Comparison of ENCODE assay signal across 1 cellular context in the genomic region with DNA sequence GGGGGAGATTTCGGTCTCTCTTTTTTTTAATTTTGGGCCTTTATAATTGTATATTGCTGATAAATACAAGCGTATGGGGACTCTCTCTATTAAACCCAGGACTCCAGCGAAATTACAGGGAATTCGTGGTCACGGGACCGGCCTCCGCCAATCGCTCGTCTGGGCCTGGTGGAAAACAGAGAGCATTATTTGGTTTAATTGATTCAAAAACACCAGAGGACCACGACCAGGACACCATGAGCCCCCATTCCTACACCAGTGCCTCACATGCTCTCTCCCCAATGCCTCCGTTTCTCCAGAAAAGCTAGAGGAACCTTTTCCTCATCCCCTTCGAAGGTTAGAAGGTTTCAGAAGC.
TF ChIP-seq lines count a peak whose summit lies in the region.

A gene (minus strand): TSS at position 88 of the 355 bp plus-strand sequence. CDS start 198 bp downstream, outside the sequence.

TF ChIP-seq in GM12878, 131 proteins besides CTCF, POLR2A, EP300 and RAD21 (continued from another document):
- TF ChIP-seq, protein P1, sequence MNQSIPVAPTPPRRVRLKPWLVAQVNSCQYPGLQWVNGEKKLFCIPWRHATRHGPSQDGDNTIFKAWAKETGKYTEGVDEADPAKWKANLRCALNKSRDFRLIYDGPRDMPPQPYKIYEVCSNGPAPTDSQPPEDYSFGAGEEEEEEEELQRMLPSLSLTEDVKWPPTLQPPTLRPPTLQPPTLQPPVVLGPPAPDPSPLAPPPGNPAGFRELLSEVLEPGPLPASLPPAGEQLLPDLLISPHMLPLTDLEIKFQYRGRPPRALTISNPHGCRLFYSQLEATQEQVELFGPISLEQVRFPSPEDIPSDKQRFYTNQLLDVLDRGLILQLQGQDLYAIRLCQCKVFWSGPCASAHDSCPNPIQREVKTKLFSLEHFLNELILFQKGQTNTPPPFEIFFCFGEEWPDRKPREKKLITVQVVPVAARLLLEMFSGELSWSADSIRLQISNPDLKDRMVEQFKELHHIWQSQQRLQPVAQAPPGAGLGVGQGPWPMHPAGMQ (IDR thresholded peaks at IDR 0.05; ENCODE audit: borderline replicate concordance), result no peak
